Comparison of ENCODE assay signal across 9 cellular contexts in the genomic region with DNA sequence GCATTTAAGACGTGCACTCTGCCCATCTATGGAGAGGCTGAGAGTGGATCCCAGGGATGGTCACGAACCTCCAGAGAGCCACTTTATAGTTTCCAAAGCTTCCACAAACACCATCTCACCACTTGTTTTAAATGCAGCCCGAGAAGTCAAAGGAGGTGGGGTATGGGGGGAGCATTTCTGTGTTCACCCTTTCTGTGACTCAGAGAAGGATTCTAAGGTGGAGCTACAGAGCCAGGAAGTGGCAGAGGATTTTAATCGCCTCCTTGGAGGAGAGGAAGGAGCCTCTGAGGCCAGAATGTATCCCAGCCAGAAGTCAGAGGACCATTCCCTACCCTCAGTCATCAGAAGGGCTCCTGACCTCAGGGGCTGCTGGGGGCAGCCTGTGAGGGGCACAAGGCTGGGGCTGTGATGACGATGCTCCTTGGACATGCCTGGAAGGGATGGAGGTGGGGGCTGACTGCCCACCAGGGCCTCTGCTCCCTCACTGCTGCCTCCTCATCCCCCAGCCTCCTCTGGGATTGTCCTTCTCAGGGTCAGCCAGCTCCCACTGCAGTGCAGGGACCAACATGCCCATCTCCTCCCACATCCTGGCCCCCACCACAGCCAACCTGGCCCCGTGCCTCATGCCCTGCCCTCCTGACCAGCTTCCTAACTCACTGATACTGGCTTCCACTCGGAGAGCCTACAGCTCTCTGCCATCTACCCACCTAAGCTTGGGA. TPM values are rescaled to one million over a fixed set of nuclear protein-coding genes. Genes with fewer than 3 reads are reported as not detected.
A peak's percentile ranks its signal among the peaks of the same experiment; 100 is the strongest.
DNase-seq lines count a peak whose midpoint lies in the region; ATAC-seq and TF ChIP-seq lines count a peak whose summit lies in the region.
"Had no signal": no experiment of that assay in that cellular context is flagged by ENCODE, and none has a peak within 500 bp of the region (broad histone marks: within the 10 kb centered on the region; RNA-seq: fewer than 3 reads in every experiment).

No MANE protein-coding gene starts in this region.

- peak overlapping the region; percentile 34 for H3K27ac Mint-ChIP-seq in stimulated activated naive CD8-positive, alpha-beta T cell treated with anti-CD3 and anti-CD28 coated beads, Interleukin-15, Interleukin-2, amounts not matched to agents 100 ng/mL and 50 ng/mL, for 24 hours
- H3K27ac Mint-ChIP-seq in activated T-cell treated with anti-CD3 and anti-CD28 coated beads, Interleukin-2, amount 50 U/mL, for 24 hours = peak overlapping the region; percentile 70
- no peak overlapping the region for H3K27ac Mint-ChIP-seq in glutamatergic neuron (ENCODE audit: unreplicated experiment)

- no peaks in the 10 kb centered on the region for H3K9me3 Mint-ChIP-seq in stimulated activated naive CD8-positive, alpha-beta T cell treated with anti-CD3 and anti-CD28 coated beads, Interleukin-15, Interleukin-2, amounts not matched to agents 100 ng/mL and 50 ng/mL, for 24 hours
- no peaks in the 10 kb centered on the region for H3K9me3 Mint-ChIP-seq in activated T-cell treated with anti-CD3 and anti-CD28 coated beads, Interleukin-2, amount 50 U/mL, for 24 hours
- peaks cover 15% of the 10 kb centered on the region for H3K9me3 Mint-ChIP-seq in glutamatergic neuron (ENCODE audit: unreplicated experiment)

- H3K4me1 Mint-ChIP-seq in stimulated activated naive CD8-positive, alpha-beta T cell treated with anti-CD3 and anti-CD28 coated beads, Interleukin-15, Interleukin-2, amounts not matched to agents 100 ng/mL and 50 ng/mL, for 24 hours (ENCODE audit: low read depth) = peaks cover 38% of the 10 kb centered on the region
- H3K4me1 Mint-ChIP-seq in activated T-cell treated with anti-CD3 and anti-CD28 coated beads, Interleukin-2, amount 50 U/mL, for 24 hours (ENCODE audit: low read depth) = peaks cover 48% of the 10 kb centered on the region
- H3K4me1 Mint-ChIP-seq in glutamatergic neuron (ENCODE audit: low read depth, unreplicated experiment) = peaks cover 7% of the 10 kb centered on the region

- DNase-seq in stimulated activated naive CD8-positive, alpha-beta T cell treated with anti-CD3 and anti-CD28 coated beads, Interleukin-15, Interleukin-2, amounts not matched to agents 100 U/mL and 50 U/mL, for 24 hours = no peak
- DNase-seq in activated T-cell treated with anti-CD3 and anti-CD28 coated beads, Interleukin-2, amount 50 U/mL, for 24 hours = peak; percentile 28
- DNase-seq in glutamatergic neuron = no peak
- no peak for DNase-seq in GF-D8 (lab: John Stamatoyannopoulos, UW)
- DNase-seq in stimulated activated CD4-positive, alpha-beta T cell treated with anti-CD3 and anti-CD28 coated beads, Interleukin-4, amount 100 ng/mL, for 1 hour = no peak
- DNase-seq: NCI-H446 had no signal

- no peak for ATAC-seq in stimulated activated naive CD8-positive, alpha-beta T cell treated with anti-CD3 and anti-CD28 coated beads, Interleukin-15, Interleukin-2, amounts not matched to agents 100 U/mL and 50 U/mL, for 24 hours
- ATAC-seq in HG03175 (IDR thresholded peaks at IDR 0.05; ENCODE audit: unreplicated experiment) (no peak), esophagus mucosa (no peak)

- peaks cover 11% of the 10 kb centered on the region for H3K36me3 Mint-ChIP-seq in stimulated activated naive CD8-positive, alpha-beta T cell treated with anti-CD3 and anti-CD28 coated beads, Interleukin-15, Interleukin-2, amounts not matched to agents 100 ng/mL and 50 ng/mL, for 24 hours (ENCODE audit: low read depth)
- H3K36me3 Mint-ChIP-seq in activated T-cell treated with anti-CD3 and anti-CD28 coated beads, Interleukin-2, amount 50 U/mL, for 24 hours (ENCODE audit: low read depth) = peaks cover 30% of the 10 kb centered on the region
- H3K36me3 Mint-ChIP-seq in glutamatergic neuron (ENCODE audit: unreplicated experiment) = no peaks in the 10 kb centered on the region

- TF ChIP-seq CTCF in glutamatergic neuron (IDR thresholded peaks at IDR 0.05; ENCODE audit: partially characterized antibody, unreplicated experiment) = no peak

- H3K27me3 Mint-ChIP-seq in stimulated activated naive CD8-positive, alpha-beta T cell treated with anti-CD3 and anti-CD28 coated beads, Interleukin-15, Interleukin-2, amounts not matched to agents 100 ng/mL and 50 ng/mL, for 24 hours = no peaks in the 10 kb centered on the region
- no peaks in the 10 kb centered on the region for H3K27me3 Mint-ChIP-seq in activated T-cell treated with anti-CD3 and anti-CD28 coated beads, Interleukin-2, amount 50 U/mL, for 24 hours
- peaks cover 14% of the 10 kb centered on the region for H3K27me3 Mint-ChIP-seq in glutamatergic neuron (ENCODE audit: unreplicated experiment)

- H3K4me3 Mint-ChIP-seq in stimulated activated naive CD8-positive, alpha-beta T cell treated with anti-CD3 and anti-CD28 coated beads, Interleukin-15, Interleukin-2, amounts not matched to agents 100 ng/mL and 50 ng/mL, for 24 hours = no peak overlapping the region
- H3K4me3 Mint-ChIP-seq in activated T-cell treated with anti-CD3 and anti-CD28 coated beads, Interleukin-2, amount 50 U/mL, for 24 hours = no peak overlapping the region
- H3K4me3 Mint-ChIP-seq in glutamatergic neuron (ENCODE audit: unreplicated experiment) = peak overlapping the region; percentile 22

RNA-seq across cellular contexts. Expression of gene XYLT2, which starts 2.8 kb away (rescaled TPM):
- total RNA-seq in glutamatergic neuron (ENCODE audit: unreplicated experiment) (11.0 TPM), esophagus mucosa (10.8 TPM)

RNA-seq across cellular contexts. Expression of gene MRPL27, which starts 24.3 kb away (rescaled TPM):
- total RNA-seq in glutamatergic neuron (ENCODE audit: unreplicated experiment) (77.2 TPM), esophagus mucosa (64.7 TPM)

RNA-seq across cellular contexts. Expression of gene EME1, which starts 24.3 kb away (rescaled TPM):
- total RNA-seq in glutamatergic neuron (ENCODE audit: unreplicated experiment) (4.7 TPM), esophagus mucosa (2.4 TPM)

RNA-seq across cellular contexts. Expression of gene LRRC59, which starts 48.6 kb away (rescaled TPM):
- total RNA-seq in glutamatergic neuron (ENCODE audit: unreplicated experiment) (73.9 TPM), esophagus mucosa (68.2 TPM)
